Comparison of ENCODE assay signal across 1 cellular context in genomic region chr1:234760303-234760723, GRCh38.
TF ChIP-seq lines count a peak whose summit lies in the region.

No MANE protein-coding gene starts in this region.

TF ChIP-seq in IMR-90, 13 proteins besides CTCF, POLR2A, EP300 and RAD21:
- TF ChIP-seq MXI1 (IDR thresholded peaks at IDR 0.05; ENCODE audit: borderline replicate concordance, low read depth, low read length) (no peak), USF2 (IDR thresholded peaks at IDR 0.05; ENCODE audit: low read depth, low read length) (no peak), MAFK (IDR thresholded peaks at IDR 0.05; ENCODE audit: low read depth, low read length) (no peak), ELK1 (IDR thresholded peaks at IDR 0.05; ENCODE audit: borderline replicate concordance, low read depth, low read length) (no peak), RCOR1 (IDR thresholded peaks at IDR 0.05; ENCODE audit: insufficient replicate concordance, low read length) (no peak), CEBPB (IDR thresholded peaks at IDR 0.05; ENCODE audit: low read depth, low read length) (no peak), BHLHE40 (IDR thresholded peaks at IDR 0.05; ENCODE audit: low read depth, low read length) (no peak), CHD1 (IDR thresholded peaks at IDR 0.05; ENCODE audit: low read depth, low read length) (no peak), NFE2L2 (IDR thresholded peaks at IDR 0.05; ENCODE audit: low read depth, low read length) (no peak), RFX5 (IDR thresholded peaks at IDR 0.05; ENCODE audit: low read depth, low read length) (no peak), MAZ (IDR thresholded peaks at IDR 0.05; ENCODE audit: borderline replicate concordance, low read depth, low read length) (no peak), FOS (IDR thresholded peaks at IDR 0.05; ENCODE audit: low read depth, low read length) (no peak), SMC3 (IDR thresholded peaks at IDR 0.05; ENCODE audit: low read depth, low read length) (no peak)
TF ChIP-seq in IMR-90: peak in this region for 0.
